In the genomic region with DNA sequence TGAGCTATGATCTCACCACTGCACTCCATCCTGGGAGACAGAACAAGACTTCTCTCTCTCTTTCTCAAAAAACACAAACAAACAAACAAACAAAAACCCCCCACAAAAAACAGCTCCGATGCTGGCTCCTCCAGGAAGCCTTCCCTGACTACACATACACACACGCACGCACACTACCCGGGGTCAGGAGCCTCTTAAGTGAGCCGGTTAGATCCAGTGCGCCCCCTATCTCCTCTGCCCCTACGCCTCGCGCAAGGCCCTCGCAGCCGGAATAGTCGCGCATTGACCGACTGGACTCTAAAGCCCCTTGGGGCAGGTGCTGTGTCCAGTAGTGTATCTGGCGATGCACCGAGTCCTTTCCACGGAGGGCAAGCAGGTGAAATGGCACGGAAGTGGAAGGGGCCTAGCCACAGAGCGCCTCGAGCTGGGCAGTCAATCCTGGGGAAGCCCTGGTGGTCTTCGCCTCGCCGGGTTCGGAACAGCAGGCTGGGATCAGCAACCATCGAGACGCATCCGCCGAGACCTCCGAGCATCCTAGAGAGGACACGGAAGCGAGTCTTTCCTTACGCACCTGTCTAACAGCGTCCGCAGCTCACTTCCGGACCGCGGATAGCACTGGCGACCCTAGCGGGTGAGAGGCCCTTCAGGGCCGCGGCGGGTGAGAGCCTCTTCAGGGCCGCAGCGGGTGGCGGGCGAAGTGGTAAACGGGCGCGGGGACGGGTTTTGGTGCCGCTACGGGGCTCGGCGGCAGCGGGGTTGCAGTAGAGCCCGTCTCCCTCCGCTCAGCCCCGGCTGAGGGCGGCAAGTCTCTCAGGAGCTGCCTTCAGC, we compare ENCODE assay signal across 8 cellular contexts. TPM values are rescaled to one million over a fixed set of nuclear protein-coding genes. Genes with fewer than 3 reads are reported as not detected.
DNase-seq lines count a peak whose midpoint lies in the region; ATAC-seq and TF ChIP-seq lines count a peak whose summit lies in the region.

A gene (plus strand): TSS at position 588 of the 828 bp plus-strand sequence. CDS start 2,661 bp downstream, outside the sequence.

- DNase-seq in Daoy (ENCODE audit: low read depth) (peak; percentile 98), Kasumi-1 (lab: John Stamatoyannopoulos, UW) (peak; percentile 84 to 88), RPMI8226 (peak; percentile 97), fibroblast of pulmonary artery (ENCODE audit: low read depth) (peak; percentile 95)
- peak; percentile 93 for DNase-seq in natural killer cell treated with Interleukin-12 subunit alpha and Interleukin-12 subunit beta and Interleukin-15 and Interleukin-18, amount 100 ng/mL, for 72 hours (ENCODE audit: low spot score)
- DNase-seq in stimulated activated naive CD8-positive, alpha-beta T cell treated with anti-CD3 and anti-CD28 coated beads, Interleukin-15, Interleukin-2, amounts not matched to agents 100 U/mL and 50 U/mL, for 24 hours: peak; percentile 89

- peak within 1 kb of the TSS; percentile 93 for H3K4me3 ChIP-seq in fibroblast of pulmonary artery (replicated peaks; ENCODE audit: low read depth, low read length)

- peak; percentile 90 for ATAC-seq in GM21786 (IDR thresholded peaks at IDR 0.05; ENCODE audit: unreplicated experiment)
- ATAC-seq in activated T-helper 17 cell treated with anti-CD3 and anti-CD28 coated beads, Interleukin-2, amount 50 U/mL, for 72 hours (replicated peaks): peak; percentile 94
- peak; percentile 97 to 98 for ATAC-seq in natural killer cell treated with Interleukin-12 subunit alpha and Interleukin-12 subunit beta and Interleukin-15 and Interleukin-18, amount 100 ng/mL, for 72 hours
- ATAC-seq in stimulated activated naive CD8-positive, alpha-beta T cell treated with anti-CD3 and anti-CD28 coated beads, Interleukin-15, Interleukin-2, amounts not matched to agents 100 U/mL and 50 U/mL, for 24 hours: peak; percentile 96

- peak within 1 kb of the TSS; percentile 97 for H3K4me3 Mint-ChIP-seq in activated T-helper 17 cell treated with anti-CD3 and anti-CD28 coated beads, Interleukin-2, amount 50 U/mL, for 72 hours
- peak within 1 kb of the TSS; percentile 89 for H3K4me3 Mint-ChIP-seq in natural killer cell treated with Interleukin-12 subunit alpha and Interleukin-12 subunit beta and Interleukin-15 and Interleukin-18, amount 100 ng/mL, for 72 hours

- peaks cover 26% of the 10 kb centered on the region for H3K4me1 Mint-ChIP-seq in activated T-helper 17 cell treated with anti-CD3 and anti-CD28 coated beads, Interleukin-2, amount 50 U/mL, for 72 hours
- H3K4me1 Mint-ChIP-seq in natural killer cell treated with Interleukin-12 subunit alpha and Interleukin-12 subunit beta and Interleukin-15 and Interleukin-18, amount 100 ng/mL, for 72 hours (ENCODE audit: low read depth in 2 of 2): peaks cover 36 to 37% of the 10 kb centered on the region in 2 donors

- H3K36me3 Mint-ChIP-seq in activated T-helper 17 cell treated with anti-CD3 and anti-CD28 coated beads, Interleukin-2, amount 50 U/mL, for 72 hours (ENCODE audit: low read depth): peaks cover 52% of the 10 kb centered on the region
- peaks cover 8% of the 10 kb centered on the region for H3K36me3 Mint-ChIP-seq in natural killer cell treated with Interleukin-12 subunit alpha and Interleukin-12 subunit beta and Interleukin-15 and Interleukin-18, amount 100 ng/mL, for 72 hours

- peak within 1 kb of the TSS; percentile 97 for H3K27ac Mint-ChIP-seq in activated T-helper 17 cell treated with anti-CD3 and anti-CD28 coated beads, Interleukin-2, amount 50 U/mL, for 72 hours
- H3K27ac Mint-ChIP-seq in natural killer cell treated with Interleukin-12 subunit alpha and Interleukin-12 subunit beta and Interleukin-15 and Interleukin-18, amount 100 ng/mL, for 72 hours: peak within 1 kb of the TSS; percentile 82 to 90

- H3K9me3 Mint-ChIP-seq in activated T-helper 17 cell treated with anti-CD3 and anti-CD28 coated beads, Interleukin-2, amount 50 U/mL, for 72 hours: no peaks in the 10 kb centered on the region
- H3K9me3 Mint-ChIP-seq in natural killer cell treated with Interleukin-12 subunit alpha and Interleukin-12 subunit beta and Interleukin-15 and Interleukin-18, amount 100 ng/mL, for 72 hours: no peaks in the 10 kb centered on the region

- H3K27me3 Mint-ChIP-seq in activated T-helper 17 cell treated with anti-CD3 and anti-CD28 coated beads, Interleukin-2, amount 50 U/mL, for 72 hours: no peaks in the 10 kb centered on the region
- H3K27me3 Mint-ChIP-seq in natural killer cell treated with Interleukin-12 subunit alpha and Interleukin-12 subunit beta and Interleukin-15 and Interleukin-18, amount 100 ng/mL, for 72 hours: no peaks in the 10 kb centered on the region

- TF ChIP-seq CTCF in fibroblast of pulmonary artery (IDR thresholded peaks at IDR 0.05; ENCODE audit: low read length, missing control alignments): peak; percentile 29

RNA-seq across cellular contexts. Expression of the gene that starts here (rescaled TPM):
- total RNA-seq in Daoy (2014; rRNA removed; shearing (Covaris generic)): 19.6 and 20.5 TPM in 2 replicates
- 10 to 100 TPM; 25.0 to 58.4 TPM for total RNA-seq in activated T-helper 17 cell treated with anti-CD3 and anti-CD28 coated beads, Interleukin-2, amount 50 U/mL, for 72 hours
- total RNA-seq in natural killer cell treated with Interleukin-12 subunit alpha and Interleukin-12 subunit beta and Interleukin-15 and Interleukin-18, amount 100 ng/mL, for 72 hours: 10 to 100 TPM; 26.5 to 33.3 TPM

Comparison
In these comparisons a context has a peak if more than half of its experiments do, and no peak if none do; other contexts are left out.
1. Peak in every context shown above with its lines: DNase-seq, ATAC-seq and H3K4me3 ChIP-seq.